Comparison of ENCODE assay signal across 9 cellular contexts in the genomic region with DNA sequence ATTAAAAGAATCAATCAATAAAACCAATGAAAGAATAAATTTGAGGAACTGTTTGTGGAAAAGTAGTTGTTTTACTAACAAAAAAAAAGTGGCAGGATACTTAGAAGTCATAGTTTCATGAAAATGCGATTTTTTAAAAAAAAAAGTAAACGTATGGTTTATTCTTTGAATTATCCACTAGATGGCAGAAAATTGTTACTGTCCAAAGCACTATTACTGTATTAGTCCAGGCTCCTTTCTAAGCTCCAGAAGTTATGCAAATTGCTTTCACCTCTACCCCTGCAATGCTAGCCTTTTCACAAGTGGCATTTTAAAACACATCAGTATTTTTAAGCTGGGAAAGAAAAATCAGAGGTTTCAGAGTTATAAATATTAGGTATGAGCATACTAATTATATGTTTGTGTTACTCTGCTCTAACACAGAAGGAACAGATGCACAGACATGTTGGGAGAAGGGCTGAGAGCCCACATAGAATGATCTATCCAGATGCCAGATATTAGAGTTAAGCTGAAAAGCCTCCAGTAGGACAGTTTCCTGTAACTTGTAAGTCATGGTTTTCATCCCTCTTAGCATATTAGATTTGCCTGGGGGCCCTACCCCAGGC.
DNase-seq lines count a peak whose midpoint lies in the region; ATAC-seq, FAIRE-seq and TF ChIP-seq lines count a peak whose summit lies in the region.
"Had no signal": no experiment of that assay in that cellular context is flagged by ENCODE, and none has a peak within 500 bp of the region (broad histone marks: within the 10 kb centered on the region; RNA-seq: fewer than 3 reads in every experiment).

No MANE protein-coding gene starts in this region.

- H3K9me3 Mint-ChIP-seq in stimulated activated naive B cell treated with anti-CD40 and anti-IgM and Interleukin-4, amounts not matched to agents 10 μg/mL and 1 μg/mL and 100 μg/mL, for 72 hours, result no peaks in the 10 kb centered on the region

- no peaks in the 10 kb centered on the region for H3K9me3 ChIP-seq in AG04450 (ENCODE audit: control insufficient read depth, insufficient read depth, low read length)
- H3K9me3 ChIP-seq: HAP-1 had no signal

- peak; percentile 89 for ATAC-seq in GM18498 (IDR thresholded peaks at IDR 0.05; ENCODE audit: unreplicated experiment)
- peak; percentile 87 for ATAC-seq in HG02759 (IDR thresholded peaks at IDR 0.05; ENCODE audit: unreplicated experiment)
- peak; percentile 80 to 87 for ATAC-seq in stimulated activated naive B cell treated with anti-CD40 and anti-IgM and Interleukin-4, amounts not matched to agents 10 μg/mL and 1 μg/mL and 100 μg/mL, for 72 hours (replicated peaks)

- peaks cover 3 to 7% of the 10 kb centered on the region in 2 donors for H3K4me1 Mint-ChIP-seq in stimulated activated naive B cell treated with anti-CD40 and anti-IgM and Interleukin-4, amounts not matched to agents 10 μg/mL and 1 μg/mL and 100 μg/mL, for 72 hours

- no peak overlapping the region for H3K4me3 Mint-ChIP-seq in stimulated activated naive B cell treated with anti-CD40 and anti-IgM and Interleukin-4, amounts not matched to agents 10 μg/mL and 1 μg/mL and 100 μg/mL, for 72 hours

- TF ChIP-seq CTCF in AG04450 (IDR thresholded peaks at IDR 0.05; ENCODE audit: low read depth, low read length), result peak; percentile 38

- DNase-seq in AG04450 (ENCODE audit: low read depth, low spot score), result peak; percentile 1
- peak; percentile 68 for DNase-seq in NAMALWA (ENCODE audit: low spot score)
- peak; percentile 58 for DNase-seq in SKM-1 treated with dmso at 0.1 percent for 144 hours (lab: John Stamatoyannopoulos, UW; ENCODE audit: unreplicated experiment)
- peak; percentile 4 to 19 for DNase-seq in frontal cortex (ENCODE audit: low spot score in 2 of 2)
- DNase-seq in stimulated activated naive B cell treated with anti-CD40 and anti-IgM and Interleukin-4, amounts not matched to agents 10 μg/mL and 1 μg/mL and 100 μg/mL, for 72 hours, result no peak
- DNase-seq in NCI-H1048 (lab: John Stamatoyannopoulos, UW), result no peak

- CTCF ChIA-PET in AG04450 (lab: Charles Lee), result interaction anchor here (0.6 to 5.5 kb wide), 30 partner anchors 9 to 437 kb away, joined by 3 to 96 read pairs (median 4); a partner anchor contains a TSS

- peaks cover 2 to 8% of the 10 kb centered on the region in 2 donors for H3K27me3 Mint-ChIP-seq in stimulated activated naive B cell treated with anti-CD40 and anti-IgM and Interleukin-4, amounts not matched to agents 10 μg/mL and 1 μg/mL and 100 μg/mL, for 72 hours

- POLR2A ChIA-PET in AG04450 (lab: Yijun Ruan, JAX), result no interaction called here

- no peaks in the 10 kb centered on the region for H3K27me3 ChIP-seq in AG04450 (ENCODE audit: control insufficient read depth, insufficient read depth, low read length)

- H3K4me3 ChIP-seq in AG04450 (ENCODE audit: low read depth, low read length), result no peak overlapping the region
- H3K4me3 ChIP-seq: HAP-1 had no signal

- no peak overlapping the region for H3K27ac ChIP-seq in AG04450 (ENCODE audit: low read depth, low read length)

- FAIRE-seq in frontal cortex (lab: Jason Lieb, UNC), result no peak

- H3K27ac Mint-ChIP-seq in stimulated activated naive B cell treated with anti-CD40 and anti-IgM and Interleukin-4, amounts not matched to agents 10 μg/mL and 1 μg/mL and 100 μg/mL, for 72 hours, result no peak overlapping the region

- no peaks in the 10 kb centered on the region for H3K36me3 Mint-ChIP-seq in stimulated activated naive B cell treated with anti-CD40 and anti-IgM and Interleukin-4, amounts not matched to agents 10 μg/mL and 1 μg/mL and 100 μg/mL, for 72 hours

Comparison
In these comparisons a context has a peak if more than half of its experiments do, and no peak if none do; other contexts are left out.
1. DNase-seq: peak in AG04450 (single experiment), NAMALWA (single experiment), SKM-1 treated with dmso at 0.1 percent for 144 hours (single experiment) and frontal cortex (2 of 2); none in stimulated activated naive B cell treated with anti-CD40 and anti-IgM and Interleukin-4, amounts not matched to agents 10 μg/mL and 1 μg/mL and 100 μg/mL, for 72 hours (single experiment) and NCI-H1048 (single experiment).
2. Peak in every context shown above with its lines, with median percentiles within 50 percentile points of each other: ATAC-seq.